ENCODE assay signal across 12 cellular contexts in genomic region chr1:15704526-15705183, GRCh38. TPM values are rescaled to one million over a fixed set of nuclear protein-coding genes. Genes with fewer than 3 reads are reported as not detected.
DNase-seq lines count a peak whose midpoint lies in the region; ATAC-seq and TF ChIP-seq lines count a peak whose summit lies in the region.
"Had no signal": no experiment of that assay in that cellular context is flagged by ENCODE, and none has a peak within 500 bp of the region (broad histone marks: within the 10 kb centered on the region; RNA-seq: fewer than 3 reads in every experiment).

No MANE protein-coding gene starts in this region.

- H3K9ac ChIP-seq in rectal smooth muscle tissue (ENCODE audit: low read length): no peak overlapping the region

- no peaks in the 10 kb centered on the region for H3K36me3 Mint-ChIP-seq in glutamatergic neuron (ENCODE audit: unreplicated experiment)

- H3K4me3 ChIP-seq in cardiac muscle cell (no peak overlapping the region), rectal smooth muscle tissue (ENCODE audit: low read length) (no peak overlapping the region), uterus (no peak overlapping the region)

- no peak for ATAC-seq in GM21526 (IDR thresholded peaks at IDR 0.05; ENCODE audit: low FRiP score, unreplicated experiment)
- no peak for ATAC-seq in stimulated activated naive CD8-positive, alpha-beta T cell treated with anti-CD3 and anti-CD28 coated beads, Interleukin-15, Interleukin-2, amounts not matched to agents 100 U/mL and 50 U/mL, for 24 hours

- DNase-seq in cardiac muscle cell (ENCODE audit: low read depth in 1 of 2, low spot score in 1 of 2): no peak
- DNase-seq in cardiac septum (ENCODE audit: low spot score): no peak
- no peak for DNase-seq in glutamatergic neuron
- peak in 1 of 2 donors; percentile 40 for DNase-seq in uterus
- no peak for DNase-seq in stimulated activated naive CD8-positive, alpha-beta T cell treated with anti-CD3 and anti-CD28 coated beads, Interleukin-15, Interleukin-2, amounts not matched to agents 100 U/mL and 50 U/mL, for 24 hours
- no peak for DNase-seq in pons (ENCODE audit: low spot score)
- DNase-seq: activated CD4-positive, CD25-positive, alpha-beta regulatory T cell; stimulated activated CD4-positive, alpha-beta T cell treated with anti-CD3 and anti-CD28 coated beads, Interleukin-1b, Interleukin-23, amount 100 ng/mL, for 48 hours; stimulated activated naive CD4-positive, alpha-beta T cell treated with Interleukin-2 at 50 U/mL for 16 hours had no signal

- H3K4me1 ChIP-seq in cardiac muscle cell (ENCODE audit: low read depth) (peaks cover 24% of the 10 kb centered on the region), rectal smooth muscle tissue (ENCODE audit: control insufficient read depth, insufficient read depth, low read length) (peaks cover 14% of the 10 kb centered on the region), uterus (peaks cover 18 to 26% of the 10 kb centered on the region in 2 donors)

- H3K9me3 ChIP-seq in cardiac muscle cell (ENCODE audit: low read depth) (no peaks in the 10 kb centered on the region), uterus (no peaks in the 10 kb centered on the region)

- TF ChIP-seq CTCF in cardiac muscle cell (IDR thresholded peaks at IDR 0.05; ENCODE audit: low read depth, low read length) (no peak), glutamatergic neuron (IDR thresholded peaks at IDR 0.05; ENCODE audit: partially characterized antibody, unreplicated experiment) (no peak), uterus (IDR thresholded peaks at IDR 0.05) (no peak)

- H3K27ac ChIP-seq in cardiac muscle cell: peak overlapping the region; percentile 95
- peak overlapping the region; percentile 85 for H3K27ac ChIP-seq in rectal smooth muscle tissue (ENCODE audit: low read depth, low read length)
- peak overlapping the region; percentile 88 to 94 for H3K27ac ChIP-seq in uterus

- H3K36me3 ChIP-seq in cardiac muscle cell (no peaks in the 10 kb centered on the region), rectal smooth muscle tissue (ENCODE audit: control insufficient read depth, insufficient read depth, low read length) (no peaks in the 10 kb centered on the region), uterus (no peaks in the 10 kb centered on the region)

- H3K4me1 Mint-ChIP-seq in glutamatergic neuron (ENCODE audit: low read depth, unreplicated experiment): peaks cover 27% of the 10 kb centered on the region

- H3K27me3 ChIP-seq in cardiac muscle cell (no peaks in the 10 kb centered on the region), rectal smooth muscle tissue (ENCODE audit: control insufficient read depth, insufficient read depth, low read length) (no peaks in the 10 kb centered on the region), uterus (no peaks in the 10 kb centered on the region)

- peaks cover 9% of the 10 kb centered on the region for H3K9me3 Mint-ChIP-seq in glutamatergic neuron (ENCODE audit: unreplicated experiment)

- peaks cover 3% of the 10 kb centered on the region for H3K27me3 Mint-ChIP-seq in glutamatergic neuron (ENCODE audit: unreplicated experiment)

- TF ChIP-seq POLR2A in uterus (IDR thresholded peaks at IDR 0.05): no peak

- H3K27ac Mint-ChIP-seq in glutamatergic neuron (ENCODE audit: unreplicated experiment): peak overlapping the region; percentile 73

- intact Hi-C loops in cardiac septum (cut with DNase I): loop anchor here (5.0 kb wide), 1 partner anchor 87 kb away; the partner anchor contains the start of gene DDI2
- intact Hi-C loops in uterus (cut with DNase I; ENCODE audit: low total_unique reads): no loop called here

- H3K4me3 Mint-ChIP-seq in glutamatergic neuron (ENCODE audit: unreplicated experiment): no peak overlapping the region

RNA-seq across cellular contexts. Expression of gene PLEKHM2, which starts 20.5 kb away (rescaled TPM):
- total RNA-seq in cardiac muscle cell: 71.9 and 99.8 TPM in 2 replicates
- polyA plus RNA-seq in cardiac muscle cell: 56.8 and 68.3 TPM in 2 replicates
- total RNA-seq in cardiac septum: 93.1 TPM
- 66.9 TPM for total RNA-seq in glutamatergic neuron (ENCODE audit: unreplicated experiment)
- 10 to 100 TPM; 21.3 to 70.2 (median 30.7) TPM for total RNA-seq in uterus

RNA-seq across cellular contexts. Expression of gene SLC25A34, which starts 31.4 kb away (rescaled TPM):
- total RNA-seq in cardiac muscle cell (6.7 and 6.9 TPM in 2 replicates), cardiac septum (2.9 TPM), glutamatergic neuron (ENCODE audit: unreplicated experiment) (4.1 TPM), uterus (1 to 10 TPM in 2 of 4 donors, under 1 TPM in 1, not detected in 1; 0.29 to 2.1 (median 1.6) TPM)
- polyA plus RNA-seq in cardiac muscle cell: 1.8 and 2.0 TPM in 2 replicates

RNA-seq across cellular contexts. Expression of gene TMEM82, which starts 37.6 kb away (rescaled TPM):
- 0.51 TPM in 1 of 2 replicates, not detected in the other for total RNA-seq in cardiac muscle cell
- polyA plus RNA-seq in cardiac muscle cell: not detected in 2 replicates
- total RNA-seq in cardiac septum: not detected
- total RNA-seq in glutamatergic neuron (ENCODE audit: unreplicated experiment): not detected
- total RNA-seq in uterus: not detected
- polyA plus RNA-seq: neural cell had no signal

RNA-seq across cellular contexts. Expression of gene FBLIM1, which starts 53.9 kb away (rescaled TPM):
- total RNA-seq in cardiac muscle cell: 141 and 186 TPM in 2 replicates
- 91.6 and 157 TPM in 2 replicates for polyA plus RNA-seq in cardiac muscle cell
- 40.6 TPM for total RNA-seq in cardiac septum
- total RNA-seq in glutamatergic neuron (ENCODE audit: unreplicated experiment): 29.9 TPM
- 10 to 100 TPM; 12.9 to 96.9 (median 74.3) TPM for total RNA-seq in uterus
